In the genomic region with DNA sequence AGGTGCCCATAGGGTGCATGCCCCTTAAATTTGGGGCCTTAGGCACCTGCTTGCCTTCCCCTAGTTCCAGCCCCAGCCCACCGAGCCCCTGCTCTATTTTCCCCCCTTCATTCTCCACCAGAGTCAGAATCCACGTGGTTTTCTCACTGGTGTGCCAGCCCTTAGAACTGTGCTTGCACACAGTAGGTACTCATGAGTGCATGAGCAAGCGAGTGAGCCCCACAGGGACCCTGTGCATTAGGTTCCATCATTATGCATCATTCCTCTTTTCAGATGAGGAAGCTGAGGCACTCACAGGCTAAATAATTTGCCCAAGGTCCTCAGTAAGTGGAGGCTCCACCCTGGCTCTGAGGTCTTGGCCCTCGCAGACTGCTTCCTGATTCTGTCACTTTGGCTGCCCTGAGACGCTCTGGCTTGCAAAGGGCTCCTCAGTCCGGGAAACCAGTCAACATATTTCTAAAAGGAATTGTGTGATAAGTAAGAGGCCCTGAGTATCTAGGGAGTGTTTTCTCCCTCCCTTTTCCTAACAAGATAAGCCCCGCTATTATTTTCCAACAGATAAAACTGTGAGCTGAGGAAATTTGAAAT, we compare ENCODE assay signal across 8 cellular contexts.
DNase-seq lines count a peak whose midpoint lies in the region; ATAC-seq, FAIRE-seq and TF ChIP-seq lines count a peak whose summit lies in the region.

No MANE protein-coding gene starts in this region.

- H3K4me1 ChIP-seq in adipocyte (ENCODE audit: control insufficient read depth, insufficient read depth, low read length) (peaks cover 74% of the 10 kb centered on the region), kidney (ENCODE audit: control insufficient read depth in 1 of 2, insufficient read depth in 1 of 2, low read depth in 1 of 2, low read length in 2 of 2) (peaks cover 27 to 29% of the 10 kb centered on the region in 2 donors), subcutaneous abdominal adipose tissue (ENCODE audit: control insufficient read depth in 5 of 5, insufficient read depth in 5 of 5, low read length in 5 of 5) (peaks cover 18 to 76% (median 66%) of the 10 kb centered on the region in 5 donors)

- intact Hi-C loops in kidney (cut with DNase I): no loop called here

- no peak for TF ChIP-seq CTCF in kidney (IDR thresholded peaks at IDR 0.05; ENCODE audit: borderline replicate concordance, extremely low read depth, insufficient read depth)

- FAIRE-seq in kidney (lab: Jason Lieb, UNC) (no peak), RCC 7860 (lab: Jason Lieb, UNC) (no peak)

- ATAC-seq in GM18873 (IDR thresholded peaks at IDR 0.05; ENCODE audit: low FRiP score, unreplicated experiment): no peak

- peak overlapping the region; percentile 94 for H3K9ac ChIP-seq in adipocyte (ENCODE audit: low read length)
- H3K9ac ChIP-seq in kidney (ENCODE audit: low read length in 2 of 2): no peak overlapping the region
- peak overlapping the region; percentile 57 to 86 (median 75) for H3K9ac ChIP-seq in subcutaneous abdominal adipose tissue (ENCODE audit: low read length in 5 of 5)

- H3K36me3 ChIP-seq in adipocyte (ENCODE audit: control insufficient read depth, insufficient read depth, low read length, severe bottlenecking) (no peaks in the 10 kb centered on the region), kidney (ENCODE audit: control insufficient read depth in 1 of 2, insufficient read depth in 2 of 2, low read length in 2 of 2) (no peaks in the 10 kb centered on the region), subcutaneous abdominal adipose tissue (ENCODE audit: control insufficient read depth in 5 of 5, insufficient read depth in 5 of 5, low read length in 5 of 5) (no peaks in the 10 kb centered on the region)

- peak overlapping the region; percentile 76 for H3K4me3 ChIP-seq in adipocyte (ENCODE audit: low read length)
- H3K4me3 ChIP-seq in kidney (ENCODE audit: low read length in 2 of 2): no peak overlapping the region
- H3K4me3 ChIP-seq in subcutaneous abdominal adipose tissue (ENCODE audit: low read depth in 1 of 5, low read length in 5 of 5): peak overlapping the region in 2 of 5 donors; percentile 19 to 22

- H3K9me3 ChIP-seq in adipocyte (ENCODE audit: control insufficient read depth, low read length) (no peaks in the 10 kb centered on the region), kidney (ENCODE audit: control insufficient read depth in 1 of 2, low read length in 2 of 2) (no peaks in the 10 kb centered on the region), subcutaneous abdominal adipose tissue (ENCODE audit: control insufficient read depth in 5 of 5, low read length in 5 of 5) (no peaks in the 10 kb centered on the region)

- H3K27me3 ChIP-seq in adipocyte (replicated peaks; ENCODE audit: control insufficient read depth, insufficient read depth, low read length): no peaks in the 10 kb centered on the region
- no peaks in the 10 kb centered on the region for H3K27me3 ChIP-seq in subcutaneous abdominal adipose tissue (ENCODE audit: control insufficient read depth in 5 of 5, insufficient read depth in 4 of 5, low read length in 5 of 5)

- DNase-seq in M059J (ENCODE audit: low read depth): peak; percentile 66
- peak; percentile 70 for DNase-seq in adipocyte (ENCODE audit: low read depth)
- peak; percentile 86 for DNase-seq in kidney
- no peak for DNase-seq in RCC 7860 (ENCODE audit: low spot score)
- no peak for DNase-seq in NCI-H345 treated with DMSO at 0.1 percent for 48 hours (lab: John Stamatoyannopoulos, UW; ENCODE audit: unreplicated experiment)
- no peak for DNase-seq in A172 (ENCODE audit: low spot score)

- peak overlapping the region; percentile 82 to 92 for H3K27ac ChIP-seq in kidney (ENCODE audit: low read depth in 2 of 2, low read length in 2 of 2)
- peak overlapping the region; percentile 100 for H3K27ac ChIP-seq in subcutaneous abdominal adipose tissue (ENCODE audit: low read depth, low read length)

Comparison
In these comparisons a context has a peak if more than half of its experiments do, and no peak if none do; other contexts are left out.
1. DNase-seq: peak in M059J (single experiment), adipocyte (single experiment) and kidney (single experiment); none in RCC 7860 (single experiment), NCI-H345 treated with DMSO at 0.1 percent for 48 hours (single experiment) and A172 (single experiment).
2. H3K9ac ChIP-seq: peak in adipocyte (single experiment) and subcutaneous abdominal adipose tissue (5 of 5); none in kidney (0 of 2).